ENCODE assay signal across 18 cellular contexts in genomic region chr12:25200703-25201102, GRCh38. TPM values are rescaled to one million over a fixed set of nuclear protein-coding genes. Genes with fewer than 3 reads are reported as not detected.
DNase-seq lines count a peak whose midpoint lies in the region; ATAC-seq, FAIRE-seq and TF ChIP-seq lines count a peak whose summit lies in the region.
"Had no signal": no experiment of that assay in that cellular context is flagged by ENCODE, and none has a peak within 500 bp of the region (broad histone marks: within the 10 kb centered on the region; RNA-seq: fewer than 3 reads in every experiment).

No MANE protein-coding gene starts in this region.

- no peaks in the 10 kb centered on the region for H4K20me1 ChIP-seq in HepG2 (ENCODE audit: insufficient read depth, low read length)

- TF ChIP-seq EP300 in HepG2 (IDR thresholded peaks at IDR 0.05; ENCODE audit: low read depth in 2 of 2, low read length in 2 of 2) (no peak), HepG2 (CRISPR knock-in tag; IDR thresholded peaks at IDR 0.05; ENCODE audit: borderline replicate concordance) (no peak)

- no peaks in the 10 kb centered on the region for H3K9me3 ChIP-seq in HepG2 (ENCODE audit: low read length)
- H3K9me3 ChIP-seq: sigmoid colon had no signal

- ATAC-seq in HepG2: no peak
- no peak for ATAC-seq in GM18858 (IDR thresholded peaks at IDR 0.05; ENCODE audit: unreplicated experiment)
- ATAC-seq in HG03095 (IDR thresholded peaks at IDR 0.05; ENCODE audit: unreplicated experiment): no peak
- ATAC-seq: activated CD8-positive, alpha-beta memory T cell treated with anti-CD3 and anti-CD28 coated beads, Interleukin-2, amount 10 ng/mL, durations not matched to agents 7 days and 5 days; stimulated activated naive CD8-positive, alpha-beta T cell treated with anti-CD3 and anti-CD28 coated beads, Interleukin-15, Interleukin-2, amounts not matched to agents 100 U/mL and 50 U/mL, for 24 hours had no signal

- no peak overlapping the region for H2AFZ ChIP-seq in HepG2 (ENCODE audit: low read length)

- TF ChIP-seq CTCF in AG10803 (conservative IDR thresholded peaks at IDR 0.05; ENCODE audit: low read length) (no peak), HepG2 (CRISPR knock-in tag; IDR thresholded peaks at IDR 0.05) (no peak)

- no peak overlapping the region for H3K4me3 ChIP-seq in AG10803 (ENCODE audit: low read length)
- no peak overlapping the region for H3K4me3 ChIP-seq in HepG2 (replicated peaks in 1 of 3; ENCODE audit: insufficient read depth in 1 of 3, low read depth in 2 of 3, low read length in 3 of 3)
- H3K4me3 ChIP-seq: sigmoid colon, SK-N-MC had no signal

- no peak for FAIRE-seq in HepG2 (lab: Jason Lieb, UNC)
- FAIRE-seq: GM19239, kidney had no signal

- no peaks in the 10 kb centered on the region for H3K79me2 ChIP-seq in HepG2 (ENCODE audit: insufficient read depth, low read length)

- WGBS in HepG2 (ENCODE audit: low lambda C conversion rate): 93% methylated on average over 1 of the region's 1 CpG

- intact Hi-C loops in HepG2 (cut with micrococcal nuclease; ENCODE audit: unreplicated experiment): no loop called here

- no TSS peak for BruUV-seq in HepG2 (replicated peaks; lab: Mats Ljungman, UMichigan)

- peaks cover 12% of the 10 kb centered on the region for H3K4me1 ChIP-seq in HepG2 (ENCODE audit: insufficient read depth, low read length)

- no peak for TF ChIP-seq POLR2A in HepG2 (IDR thresholded peaks at IDR 0.05; ENCODE audit: insufficient read depth in 1 of 2, low read depth in 2 of 2, low read length in 2 of 2)

- H3K9ac ChIP-seq in HepG2 (ENCODE audit: insufficient read depth, low read depth, low read length): no peak overlapping the region

- no peak overlapping the region for H3K27ac ChIP-seq in HepG2 (ENCODE audit: extremely low read length, insufficient read depth, low read length)
- H3K27ac ChIP-seq: sigmoid colon, SK-N-MC had no signal

- peak; percentile 78 for DNase-seq in AG10803 (ENCODE audit: low read depth)
- peak; percentile 39 for DNase-seq in M059J (ENCODE audit: low read depth)
- DNase-seq in dedifferentiated amniotic fluid mesenchymal stem cell (ENCODE audit: extremely low spot score): peak; percentile 46
- no peak for DNase-seq in HepG2 (ENCODE audit: low spot score)
- DNase-seq in superior temporal gyrus (ENCODE audit: extremely low spot score): no peak
- DNase-seq in islet precursor cell: no peak
- DNase-seq: activated CD8-positive, alpha-beta memory T cell treated with anti-CD3 and anti-CD28 coated beads, Interleukin-2, amount 10 ng/mL, durations not matched to agents 7 days and 5 days; activated naive CD4-positive, alpha-beta T cell treated with anti-CD3 and anti-CD28 coated beads, Interleukin-2, amount 10 ng/mL, durations not matched to agents 7 days and 5 days; C1 segment of cervical spinal cord; kidney; MM.1S; sigmoid colon; stimulated activated naive CD8-positive, alpha-beta T cell treated with anti-CD3 and anti-CD28 coated beads, Interleukin-15, Interleukin-2, amounts not matched to agents 100 U/mL and 50 U/mL, for 24 hours had no signal

- TF ChIP-seq RAD21 in HepG2 (CRISPR knock-in tag; IDR thresholded peaks at IDR 0.05): no peak

- H3K4me2 ChIP-seq in HepG2 (ENCODE audit: low read depth, low read length): no peak overlapping the region

- in situ Hi-C loops in HepG2 (cut with HindIII; ENCODE audit: extremely low pct_ligation_motif_present, low pct_unique_long_range_greater_than_20kb): no loop called here

- no peaks in the 10 kb centered on the region for H3K36me3 ChIP-seq in HepG2 (replicated peaks in 1 of 2; ENCODE audit: control insufficient read depth in 1 of 2, insufficient read depth in 2 of 2, low read length in 2 of 2)

- CTCF ChIA-PET in HepG2 (lab: Yijun Ruan, JAX; ENCODE audit: low intra/inter-chr PET ratio, low total read pairs): no interaction called here

- H3K27me3 ChIP-seq in HepG2 (ENCODE audit: control insufficient read depth in 1 of 2, insufficient read depth in 2 of 2, low read length in 2 of 2): no peaks in the 10 kb centered on the region
- H3K27me3 ChIP-seq: sigmoid colon had no signal

- POLR2A ChIA-PET in HepG2 (lab: Yijun Ruan, JAX): no interaction called here

RNA-seq across cellular contexts. Expression of gene ETFRF1, which starts 5.7 kb away (rescaled TPM):
- total RNA-seq in M059J (2014; rRNA removed; shearing (Covaris generic)): 49.3 and 50.8 TPM in 2 replicates
- 7.0 and 9.3 TPM in 2 replicates for total RNA-seq in HepG2 (2016; rRNA removed; fragmentation: Illumina TruSeq; extraction: Trizol)
- total RNA-seq in HepG2 (2016; cell fraction: cytosol; rRNA removed; fragmentation: Illumina TruSeq; extraction: Trizol; ENCODE audit: low read depth): 4.4 and 5.9 TPM in 2 replicates
- total RNA-seq in HepG2 (2016; cell fraction: insoluble cytoplasmic fraction; rRNA removed; fragmentation: Illumina TruSeq; extraction: Trizol): 6.8 and 10.2 TPM in 2 replicates
- total RNA-seq in HepG2 (2016; cell fraction: membrane; rRNA removed; fragmentation: Illumina TruSeq; extraction: Trizol): 8.4 and 9.4 TPM in 2 replicates
- total RNA-seq in HepG2 (2016; cell fraction: nucleus; rRNA removed; fragmentation: Illumina TruSeq; extraction: Trizol): 10.6 and 12.6 TPM in 2 replicates
- polyA plus RNA-seq in HepG2 (2011; rRNA removed): 6.4 and 6.8 TPM in 2 replicates
- 6.7 and 10.2 TPM in 2 replicates for polyA plus RNA-seq in HepG2 (2011; cell fraction: cytosol; rRNA removed)
- polyA plus RNA-seq in HepG2 (2011; cell fraction: nucleus; rRNA removed): 3.4 and 4.7 TPM in 2 replicates
- polyA plus RNA-seq in HepG2 (2012): 7.9 and 8.0 TPM in 2 replicates
- 8.3 and 9.5 TPM in 2 replicates for polyA plus RNA-seq in HepG2 (2016; cell fraction: cytosol; fragmentation: Illumina TruSeq; extraction: Trizol; ENCODE audit: low read depth)
- 11.1 and 14.8 TPM in 2 replicates for polyA plus RNA-seq in HepG2 (2016; cell fraction: insoluble cytoplasmic fraction; fragmentation: Illumina TruSeq; extraction: Trizol; ENCODE audit: low read depth)
- 10.1 and 11.6 TPM in 2 replicates for polyA plus RNA-seq in HepG2 (2016; cell fraction: membrane; fragmentation: Illumina TruSeq; extraction: Trizol; ENCODE audit: low read depth)
- polyA plus RNA-seq in HepG2 (2016; cell fraction: nucleus; fragmentation: Illumina TruSeq; extraction: Trizol; ENCODE audit: insufficient read depth, low read depth): 10.5 and 12.8 TPM in 2 replicates
- polyA minus RNA-seq in HepG2 (2011; rRNA and poly(A)+ RNA removed; ENCODE audit: low replicate concordance): 0.80 and 2.7 TPM in 2 replicates
- 2.5 and 2.9 TPM in 2 replicates for polyA minus RNA-seq in HepG2 (2011; cell fraction: cytosol; rRNA and poly(A)+ RNA removed)
- 17.3 and 24.6 TPM in 2 replicates for polyA minus RNA-seq in HepG2 (2011; cell fraction: nucleus; rRNA and poly(A)+ RNA removed)

RNA-seq across cellular contexts. Expression of gene DNAI7, which starts 5.7 kb away (rescaled TPM):
- 0.39 and 0.59 TPM in 2 replicates for total RNA-seq in M059J (2014; rRNA removed; shearing (Covaris generic))
- total RNA-seq in HepG2 (2016; rRNA removed; fragmentation: Illumina TruSeq; extraction: Trizol): 0.04 TPM in 1 of 2 replicates, not detected in the other
- 0.10 TPM in 1 of 2 replicates, not detected in the other for total RNA-seq in HepG2 (2016; cell fraction: cytosol; rRNA removed; fragmentation: Illumina TruSeq; extraction: Trizol; ENCODE audit: low read depth)
- not detected in 2 replicates for total RNA-seq in HepG2 (2016; cell fraction: insoluble cytoplasmic fraction; rRNA removed; fragmentation: Illumina TruSeq; extraction: Trizol)
- total RNA-seq in HepG2 (2016; cell fraction: membrane; rRNA removed; fragmentation: Illumina TruSeq; extraction: Trizol): 0.07 and 0.12 TPM in 2 replicates
- total RNA-seq in HepG2 (2016; cell fraction: nucleus; rRNA removed; fragmentation: Illumina TruSeq; extraction: Trizol): not detected in 2 replicates
- polyA plus RNA-seq in HepG2 (2011; rRNA removed): 0.25 TPM in 1 of 2 replicates, not detected in the other
- not detected in 2 replicates for polyA plus RNA-seq in HepG2 (2011; cell fraction: cytosol; rRNA removed)
- polyA plus RNA-seq in HepG2 (2011; cell fraction: nucleus; rRNA removed): not detected in 2 replicates
- not detected in 2 replicates for polyA plus RNA-seq in HepG2 (2012)
- not detected in 2 replicates for polyA plus RNA-seq in HepG2 (2016; cell fraction: cytosol; fragmentation: Illumina TruSeq; extraction: Trizol; ENCODE audit: low read depth)
- not detected in 2 replicates for polyA plus RNA-seq in HepG2 (2016; cell fraction: insoluble cytoplasmic fraction; fragmentation: Illumina TruSeq; extraction: Trizol; ENCODE audit: low read depth)
- polyA plus RNA-seq in HepG2 (2016; cell fraction: membrane; fragmentation: Illumina TruSeq; extraction: Trizol; ENCODE audit: low read depth): not detected in 2 replicates
- polyA plus RNA-seq in HepG2 (2016; cell fraction: nucleus; fragmentation: Illumina TruSeq; extraction: Trizol; ENCODE audit: insufficient read depth, low read depth): not detected in 2 replicates
- 0.06 and 0.09 TPM in 2 replicates for polyA minus RNA-seq in HepG2 (2011; rRNA and poly(A)+ RNA removed; ENCODE audit: low replicate concordance)
- not detected in 2 replicates for polyA minus RNA-seq in HepG2 (2011; cell fraction: cytosol; rRNA and poly(A)+ RNA removed)
- polyA minus RNA-seq in HepG2 (2011; cell fraction: nucleus; rRNA and poly(A)+ RNA removed): not detected in 2 replicates
- total RNA-seq: dermis microvascular lymphatic vessel endothelial cell had no signal

RNA-seq across cellular contexts. Expression of gene KRAS, which starts 50.0 kb away (rescaled TPM):
- 10.8 and 11.8 TPM in 2 replicates for total RNA-seq in M059J (2014; rRNA removed; shearing (Covaris generic))
- 9.8 and 18.4 TPM in 2 replicates for total RNA-seq in HepG2 (2016; rRNA removed; fragmentation: Illumina TruSeq; extraction: Trizol)
- 0.81 and 0.97 TPM in 2 replicates for total RNA-seq in HepG2 (2016; cell fraction: cytosol; rRNA removed; fragmentation: Illumina TruSeq; extraction: Trizol; ENCODE audit: low read depth)
- 10.0 and 16.0 TPM in 2 replicates for total RNA-seq in HepG2 (2016; cell fraction: insoluble cytoplasmic fraction; rRNA removed; fragmentation: Illumina TruSeq; extraction: Trizol)
- total RNA-seq in HepG2 (2016; cell fraction: membrane; rRNA removed; fragmentation: Illumina TruSeq; extraction: Trizol): 6.8 and 7.2 TPM in 2 replicates
- 10.7 and 12.1 TPM in 2 replicates for total RNA-seq in HepG2 (2016; cell fraction: nucleus; rRNA removed; fragmentation: Illumina TruSeq; extraction: Trizol)
- polyA plus RNA-seq in HepG2 (2011; rRNA removed): 6.0 and 6.5 TPM in 2 replicates
- 2.7 and 4.7 TPM in 2 replicates for polyA plus RNA-seq in HepG2 (2011; cell fraction: cytosol; rRNA removed)
- polyA plus RNA-seq in HepG2 (2011; cell fraction: nucleus; rRNA removed): 1.8 and 2.7 TPM in 2 replicates
- polyA plus RNA-seq in HepG2 (2012): 5.8 and 6.5 TPM in 2 replicates
- polyA plus RNA-seq in HepG2 (2016; cell fraction: cytosol; fragmentation: Illumina TruSeq; extraction: Trizol; ENCODE audit: low read depth): 0.63 and 0.87 TPM in 2 replicates
- polyA plus RNA-seq in HepG2 (2016; cell fraction: insoluble cytoplasmic fraction; fragmentation: Illumina TruSeq; extraction: Trizol; ENCODE audit: low read depth): 18.9 and 21.1 TPM in 2 replicates
- 3.4 and 3.6 TPM in 2 replicates for polyA plus RNA-seq in HepG2 (2016; cell fraction: membrane; fragmentation: Illumina TruSeq; extraction: Trizol; ENCODE audit: low read depth)
- polyA plus RNA-seq in HepG2 (2016; cell fraction: nucleus; fragmentation: Illumina TruSeq; extraction: Trizol; ENCODE audit: insufficient read depth, low read depth): 12.7 and 13.6 TPM in 2 replicates
- 3.6 and 6.6 TPM in 2 replicates for polyA minus RNA-seq in HepG2 (2011; rRNA and poly(A)+ RNA removed; ENCODE audit: low replicate concordance)
- 6.2 and 7.1 TPM in 2 replicates for polyA minus RNA-seq in HepG2 (2011; cell fraction: cytosol; rRNA and poly(A)+ RNA removed)
- polyA minus RNA-seq in HepG2 (2011; cell fraction: nucleus; rRNA and poly(A)+ RNA removed): 13.3 and 14.0 TPM in 2 replicates

Comparison
In these comparisons a context has a peak if more than half of its experiments do, and no peak if none do; other contexts are left out.
1. DNase-seq: peak in AG10803 (single experiment), M059J (single experiment) and dedifferentiated amniotic fluid mesenchymal stem cell (single experiment); none in HepG2 (single experiment), superior temporal gyrus (single experiment) and islet precursor cell (single experiment).